In genomic region chr22:49917997-49918910, GRCh38 we compare ENCODE assay signal across 8 cellular contexts. TPM values are rescaled to one million over a fixed set of nuclear protein-coding genes. Genes with fewer than 3 reads are reported as not detected.
DNase-seq lines count a peak whose midpoint lies in the region; TF ChIP-seq lines count a peak whose summit lies in the region.

Gene ALG12, minus strand, starts transcription at chr22:49918438. Its CDS starts 4,673 bp downstream, at chr22:49913765.
A gene with protein sequence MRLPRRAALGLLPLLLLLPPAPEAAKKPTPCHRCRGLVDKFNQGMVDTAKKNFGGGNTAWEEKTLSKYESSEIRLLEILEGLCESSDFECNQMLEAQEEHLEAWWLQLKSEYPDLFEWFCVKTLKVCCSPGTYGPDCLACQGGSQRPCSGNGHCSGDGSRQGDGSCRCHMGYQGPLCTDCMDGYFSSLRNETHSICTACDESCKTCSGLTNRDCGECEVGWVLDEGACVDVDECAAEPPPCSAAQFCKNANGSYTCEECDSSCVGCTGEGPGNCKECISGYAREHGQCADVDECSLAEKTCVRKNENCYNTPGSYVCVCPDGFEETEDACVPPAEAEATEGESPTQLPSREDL (plus strand): TSS chr22:49918634. CDS start chr22:49918770, 136 bp downstream.

- peaks cover 15% of the 10 kb centered on the region for H3K4me1 Mint-ChIP-seq in nephron progenitor cell
- peaks cover 30% of the 10 kb centered on the region for H3K4me1 Mint-ChIP-seq in stimulated activated naive CD8-positive, alpha-beta T cell treated with anti-CD3 and anti-CD28 coated beads, Interleukin-15, Interleukin-2, amounts not matched to agents 100 ng/mL and 50 ng/mL, for 24 hours (ENCODE audit: low read depth)

- no peaks in the 10 kb centered on the region for H3K36me3 Mint-ChIP-seq in nephron progenitor cell (ENCODE audit: low read depth)
- H3K36me3 Mint-ChIP-seq in stimulated activated naive CD8-positive, alpha-beta T cell treated with anti-CD3 and anti-CD28 coated beads, Interleukin-15, Interleukin-2, amounts not matched to agents 100 ng/mL and 50 ng/mL, for 24 hours (ENCODE audit: low read depth): peaks cover 14% of the 10 kb centered on the region

- peak within 1 kb of the TSS; percentile 93 for H3K9ac ChIP-seq in ES-I3 (ENCODE audit: low read depth, low read length)

- TF ChIP-seq CTCF in fibroblast of the aortic adventitia (IDR thresholded peaks at IDR 0.05; ENCODE audit: insufficient read depth, low read length) (no peak), nephron progenitor cell (IDR thresholded peaks at IDR 0.05) (no peak)

- no peaks in the 10 kb centered on the region for H3K9me3 ChIP-seq in ES-I3 (ENCODE audit: control insufficient read depth, insufficient read depth, low read length)

- no peaks in the 10 kb centered on the region for H3K27me3 Mint-ChIP-seq in nephron progenitor cell (ENCODE audit: low read depth, poor library complexity)
- H3K27me3 Mint-ChIP-seq in stimulated activated naive CD8-positive, alpha-beta T cell treated with anti-CD3 and anti-CD28 coated beads, Interleukin-15, Interleukin-2, amounts not matched to agents 100 ng/mL and 50 ng/mL, for 24 hours: no peaks in the 10 kb centered on the region

- no peaks in the 10 kb centered on the region for H3K36me3 ChIP-seq in ES-I3 (ENCODE audit: insufficient read depth, low read length)
- H3K36me3 ChIP-seq in H7 (replicated peaks; ENCODE audit: control insufficient read depth, insufficient read depth, low read length): peaks cover 3% of the 10 kb centered on the region

- no peaks in the 10 kb centered on the region for H3K9me3 Mint-ChIP-seq in nephron progenitor cell
- no peaks in the 10 kb centered on the region for H3K9me3 Mint-ChIP-seq in stimulated activated naive CD8-positive, alpha-beta T cell treated with anti-CD3 and anti-CD28 coated beads, Interleukin-15, Interleukin-2, amounts not matched to agents 100 ng/mL and 50 ng/mL, for 24 hours

- H3K4me3 Mint-ChIP-seq in nephron progenitor cell: peak within 1 kb of the TSS; percentile 88
- H3K4me3 Mint-ChIP-seq in stimulated activated naive CD8-positive, alpha-beta T cell treated with anti-CD3 and anti-CD28 coated beads, Interleukin-15, Interleukin-2, amounts not matched to agents 100 ng/mL and 50 ng/mL, for 24 hours: peak within 1 kb of the TSS; percentile 83

- no peaks in the 10 kb centered on the region; the same call in 1 of the 2 replicates for H3K27me3 ChIP-seq in H7 (ENCODE audit: control insufficient read depth, insufficient read depth, low read length)

- H3K4me1 ChIP-seq in ES-I3 (ENCODE audit: insufficient read depth, low read length): peaks cover 3% of the 10 kb centered on the region; the same call in 1 of the 2 replicates

- no peak within 1 kb of the TSS for H3K27ac Mint-ChIP-seq in nephron progenitor cell
- peak within 1 kb of the TSS; percentile 75 for H3K27ac Mint-ChIP-seq in stimulated activated naive CD8-positive, alpha-beta T cell treated with anti-CD3 and anti-CD28 coated beads, Interleukin-15, Interleukin-2, amounts not matched to agents 100 ng/mL and 50 ng/mL, for 24 hours

- DNase-seq in H7 (peak; percentile 100), M059J (ENCODE audit: low read depth) (peak; percentile 90), SHP77 treated with DMSO at 0.1 percent for 48 hours (lab: John Stamatoyannopoulos, UW) (peak; percentile 94), fibroblast of the aortic adventitia (ENCODE audit: low read depth) (peak; percentile 94), nephron progenitor cell (peak; percentile 98)
- DNase-seq in activated effector memory CD4-positive, alpha-beta T cell treated with anti-CD3 and anti-CD28 coated beads, Interleukin-2, amount 50 U/mL, for 16 hours: peak; percentile 99

- H3K4me3 ChIP-seq in H7 (ENCODE audit: insufficient read depth, low read depth, low read length) (peak within 1 kb of the TSS; percentile 69), fibroblast of the aortic adventitia (ENCODE audit: low read depth, low read length) (peak within 1 kb of the TSS; percentile 92)

RNA-seq across cellular contexts. Expression of gene ALG12, which starts in this region (rescaled TPM):
- 28.5 and 32.9 TPM in 2 replicates for total RNA-seq in H7 (2014; rRNA removed; shearing (Covaris generic))
- 11.0 and 26.2 TPM in 2 replicates for total RNA-seq in M059J (2014; rRNA removed; shearing (Covaris generic))
- total RNA-seq in fibroblast of the aortic adventitia (ENCODE audit: low replicate concordance): 8.3 and 19.9 TPM in 2 replicates

RNA-seq across cellular contexts. Expression of the second gene that starts in this region (rescaled TPM):
- 22.8 and 45.6 TPM in 2 replicates for total RNA-seq in H7 (2014; rRNA removed; shearing (Covaris generic))
- 70.9 and 83.7 TPM in 2 replicates for total RNA-seq in M059J (2014; rRNA removed; shearing (Covaris generic))
- 34.0 and 69.4 TPM in 2 replicates for total RNA-seq in fibroblast of the aortic adventitia (ENCODE audit: low replicate concordance)

Comparison
In these comparisons a context has a peak if more than half of its experiments do, and no peak if none do; other contexts are left out.
1. Peak in every context shown above with its lines: DNase-seq and H3K4me3 ChIP-seq.